Comparison of ENCODE assay signal across 13 cellular contexts in the genomic region with DNA sequence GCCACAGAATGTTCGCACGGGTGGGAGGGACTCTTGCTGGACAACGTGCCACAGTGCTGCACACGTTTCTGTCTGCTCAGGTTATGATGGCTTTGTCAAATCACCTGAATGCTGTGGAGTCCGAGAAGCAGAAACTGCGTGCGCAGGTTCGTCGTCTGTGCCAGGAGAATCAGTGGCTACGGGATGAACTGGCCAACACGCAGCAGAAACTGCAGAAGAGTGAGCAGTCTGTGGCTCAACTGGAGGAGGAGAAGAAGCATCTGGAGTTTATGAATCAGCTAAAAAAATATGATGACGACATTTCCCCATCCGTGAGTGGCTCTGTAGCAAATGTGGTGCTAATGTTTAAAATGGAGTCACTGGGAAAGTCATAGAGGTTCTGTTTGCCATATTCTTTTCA. TPM values are rescaled to one million over a fixed set of nuclear protein-coding genes. Genes with fewer than 3 reads are reported as not detected.
DNase-seq lines count a peak whose midpoint lies in the region; ATAC-seq and TF ChIP-seq lines count a peak whose summit lies in the region.
"Had no signal": no experiment of that assay in that cellular context is flagged by ENCODE, and none has a peak within 500 bp of the region (broad histone marks: within the 10 kb centered on the region; RNA-seq: fewer than 3 reads in every experiment).

No MANE protein-coding gene starts in this region.

- WGBS in H9 (ENCODE audit: extremely low coverage, insufficient read length, low lambda C conversion rate): no CpG with 5 or more reads among the region's 13 CpGs

- H2BK15ac ChIP-seq in H9 (ENCODE audit: low read depth, low read length): no peak overlapping the region

- H3K36me3 ChIP-seq in ACC112 (ENCODE audit: insufficient read depth, low read length): peaks cover 44% of the 10 kb centered on the region

- H3K9ac ChIP-seq in H9 (ENCODE audit: extremely low read depth, insufficient read length, low read length): no peak overlapping the region

- H4K5ac ChIP-seq in H9 (ENCODE audit: insufficient read length, low read depth, low read length): no peak overlapping the region

- H3K9me3 Mint-ChIP-seq in dendritic cell treated with granulocyte-macrophage colony-stimulating factor and Interleukin-4, amounts not matched to agents 40 ng/mL and 50 ng/mL, for 4 days: no peaks in the 10 kb centered on the region
- H3K9me3 Mint-ChIP-seq in H9: no peaks in the 10 kb centered on the region
- H3K9me3 Mint-ChIP-seq in activated T-helper 1 cell treated with anti-CD3 and anti-CD28 coated beads, Interleukin-12 subunit alpha, Interleukin-12 subunit beta, Interleukin-2, Interleukin-4 antibody, amounts not matched to agents 30 ng/mL and 10 ng/mL and 1 ng/mL, durations not matched to agents 14 hours and 24 hours and 36 hours: no peaks in the 10 kb centered on the region
- H3K9me3 Mint-ChIP-seq: activated CD4-positive, alpha-beta memory T cell treated with anti-CD3 and anti-CD28 coated beads, Interleukin-2, amount 10 ng/mL, durations not matched to agents 7 days and 5 days; activated naive CD4-positive, alpha-beta T cell treated with anti-CD3 and anti-CD28 coated beads, Interleukin-2, amount 50 U/mL, for 24 hours had no signal

- DNase-seq in HCEC 1CT (peak; percentile 90), inferior parietal cortex (ENCODE audit: extremely low spot score) (peak; percentile 47), H9 (no peak), foreskin keratinocyte (no peak)
- DNase-seq in activated T-helper 1 cell treated with anti-CD3 and anti-CD28 coated beads, Interleukin-12 subunit alpha, Interleukin-12 subunit beta, Interleukin-2, Interleukin-4 antibody, amounts not matched to agents 30 ng/mL and 10 ng/mL and 1 ng/mL, durations not matched to agents 14 hours and 24 hours and 36 hours (ENCODE audit: low spot score): no peak
- DNase-seq: activated CD4-positive, alpha-beta memory T cell treated with anti-CD3 and anti-CD28 coated beads, Interleukin-2, amount 10 ng/mL, durations not matched to agents 7 days and 5 days; NCI-H1092 had no signal

- H2BK20ac ChIP-seq in H9 (ENCODE audit: low read depth, low read length, poor library complexity, severe bottlenecking): no peak overlapping the region

- H3K79me2 ChIP-seq in ACC112 (ENCODE audit: control insufficient read depth, insufficient read depth, low read length, unreplicated experiment) (peaks cover 65% of the 10 kb centered on the region), H9 (ENCODE audit: insufficient read depth, low read length) (no peaks in the 10 kb centered on the region)

- peak overlapping the region; percentile 66 for H3K27ac Mint-ChIP-seq in dendritic cell treated with granulocyte-macrophage colony-stimulating factor and Interleukin-4, amounts not matched to agents 40 ng/mL and 50 ng/mL, for 4 days
- H3K27ac Mint-ChIP-seq in H9: peak overlapping the region in 1 of 3 experiments; percentile 53; a peak in 1 of 7 replicates
- no peak overlapping the region for H3K27ac Mint-ChIP-seq in activated T-helper 1 cell treated with anti-CD3 and anti-CD28 coated beads, Interleukin-12 subunit alpha, Interleukin-12 subunit beta, Interleukin-2, Interleukin-4 antibody, amounts not matched to agents 30 ng/mL and 10 ng/mL and 1 ng/mL, durations not matched to agents 14 hours and 24 hours and 36 hours
- H3K27ac Mint-ChIP-seq: activated CD4-positive, alpha-beta memory T cell treated with anti-CD3 and anti-CD28 coated beads, Interleukin-2, amount 10 ng/mL, durations not matched to agents 7 days and 5 days had no signal

- H3K9me3 ChIP-seq in H9 (ENCODE audit: control insufficient read depth, low read depth, low read length): no peaks in the 10 kb centered on the region
- H3K9me3 ChIP-seq: neutrophil had no signal

- no peak overlapping the region for H2BK120ac ChIP-seq in H9 (ENCODE audit: low read depth, low read length, poor library complexity, severe bottlenecking)

- H3K4me3 Mint-ChIP-seq in dendritic cell treated with granulocyte-macrophage colony-stimulating factor and Interleukin-4, amounts not matched to agents 40 ng/mL and 50 ng/mL, for 4 days: no peak overlapping the region
- no peak overlapping the region for H3K4me3 Mint-ChIP-seq in H9
- no peak overlapping the region for H3K4me3 Mint-ChIP-seq in activated T-helper 1 cell treated with anti-CD3 and anti-CD28 coated beads, Interleukin-12 subunit alpha, Interleukin-12 subunit beta, Interleukin-2, Interleukin-4 antibody, amounts not matched to agents 30 ng/mL and 10 ng/mL and 1 ng/mL, durations not matched to agents 14 hours and 24 hours and 36 hours
- H3K4me3 Mint-ChIP-seq: activated CD4-positive, alpha-beta memory T cell treated with anti-CD3 and anti-CD28 coated beads, Interleukin-2, amount 10 ng/mL, durations not matched to agents 7 days and 5 days; activated naive CD4-positive, alpha-beta T cell treated with anti-CD3 and anti-CD28 coated beads, Interleukin-2, amount 50 U/mL, for 24 hours had no signal

- H4K91ac ChIP-seq in H9 (ENCODE audit: insufficient read length, low read depth, low read length): no peak overlapping the region

- peaks cover 42% of the 10 kb centered on the region for H3K4me1 Mint-ChIP-seq in dendritic cell treated with granulocyte-macrophage colony-stimulating factor and Interleukin-4, amounts not matched to agents 40 ng/mL and 50 ng/mL, for 4 days (ENCODE audit: low read depth)
- H3K4me1 Mint-ChIP-seq in H9: no peaks in the 10 kb centered on the region
- H3K4me1 Mint-ChIP-seq in activated T-helper 1 cell treated with anti-CD3 and anti-CD28 coated beads, Interleukin-12 subunit alpha, Interleukin-12 subunit beta, Interleukin-2, Interleukin-4 antibody, amounts not matched to agents 30 ng/mL and 10 ng/mL and 1 ng/mL, durations not matched to agents 14 hours and 24 hours and 36 hours (ENCODE audit: low read depth): no peaks in the 10 kb centered on the region

- peaks cover 100% of the 10 kb centered on the region for H3K36me3 Mint-ChIP-seq in dendritic cell treated with granulocyte-macrophage colony-stimulating factor and Interleukin-4, amounts not matched to agents 40 ng/mL and 50 ng/mL, for 4 days (ENCODE audit: low read depth)
- peaks cover 36 to 73% (median 70%) of the 10 kb centered on the region in 3 experiments for H3K36me3 Mint-ChIP-seq in H9 (ENCODE audit: insufficient read depth in 1 of 3, low read depth in 3 of 3)
- H3K36me3 Mint-ChIP-seq in activated T-helper 1 cell treated with anti-CD3 and anti-CD28 coated beads, Interleukin-12 subunit alpha, Interleukin-12 subunit beta, Interleukin-2, Interleukin-4 antibody, amounts not matched to agents 30 ng/mL and 10 ng/mL and 1 ng/mL, durations not matched to agents 14 hours and 24 hours and 36 hours (ENCODE audit: low read depth): peaks cover 38% of the 10 kb centered on the region

- no peak overlapping the region for H2AK5ac ChIP-seq in H9 (ENCODE audit: insufficient read length, low read length)

- no peak for TF ChIP-seq CTCF in H9 (conservative IDR thresholded peaks at IDR 0.05)
- TF ChIP-seq CTCF in foreskin keratinocyte (conservative IDR thresholded peaks at IDR 0.05): no peak

- intact Hi-C loops in dendritic cell treated with granulocyte-macrophage colony-stimulating factor and Interleukin-4, amounts not matched to agents 40 ng/mL and 50 ng/mL, for 4 days (cut with micrococcal nuclease): no loop called here
- intact Hi-C loops in activated T-helper 1 cell treated with anti-CD3 and anti-CD28 coated beads, Interleukin-12 subunit alpha, Interleukin-12 subunit beta, Interleukin-2, Interleukin-4 antibody, amounts not matched to agents 30 ng/mL and 10 ng/mL and 1 ng/mL, durations not matched to agents 14 hours and 24 hours and 36 hours (cut with micrococcal nuclease): no loop called here

- no peak overlapping the region for H4K8ac ChIP-seq in H9 (replicated peaks; ENCODE audit: insufficient read length, low read depth, low read length)

- H3K56ac ChIP-seq in H9 (ENCODE audit: insufficient read length, low read depth, low read length): no peak overlapping the region

- H3K27me3 ChIP-seq in ACC112 (ENCODE audit: insufficient read depth, low read length) (no peaks in the 10 kb centered on the region), H9 (ENCODE audit: insufficient read depth, low read length) (no peaks in the 10 kb centered on the region), foreskin keratinocyte (no peaks in the 10 kb centered on the region)
- H3K27me3 ChIP-seq: neutrophil had no signal

- H3K27ac ChIP-seq in ACC112 (ENCODE audit: low read depth, low read length) (peak overlapping the region; percentile 81), H9 (ENCODE audit: insufficient read length, low read depth, low read length) (no peak overlapping the region), foreskin keratinocyte (no peak overlapping the region)
- H3K27ac ChIP-seq: neutrophil had no signal

- no peaks in the 10 kb centered on the region for H4K20me1 ChIP-seq in H9 (ENCODE audit: control insufficient read depth, insufficient read depth, insufficient read length)

- no peak overlapping the region for H3K4me2 ChIP-seq in H9 (ENCODE audit: insufficient read depth, insufficient read length, low read length)

- H3K4me1 ChIP-seq in ACC112 (ENCODE audit: control insufficient read depth, insufficient read depth, low read length, unreplicated experiment): peaks cover 50% of the 10 kb centered on the region
- no peaks in the 10 kb centered on the region for H3K4me1 ChIP-seq in H9 (ENCODE audit: insufficient read depth, low read length)
- H3K4me1 ChIP-seq in foreskin keratinocyte: no peaks in the 10 kb centered on the region

- no peaks in the 10 kb centered on the region for H3K23me2 ChIP-seq in H9 (ENCODE audit: insufficient read length, low read depth, low read length, poor library complexity, severe bottlenecking)

- H2BK5ac ChIP-seq in H9 (ENCODE audit: insufficient read length, low read length): no peak overlapping the region

- no peak overlapping the region for H2BK12ac ChIP-seq in H9 (ENCODE audit: insufficient read length, low read depth, low read length)

- no peak overlapping the region for H3T11ph ChIP-seq in H9 (ENCODE audit: low read length)

- H3K4me3 ChIP-seq in ACC112 (ENCODE audit: low read depth, low read length): peak overlapping the region; percentile 39; the same call in 1 of the 2 replicates

- no peaks in the 10 kb centered on the region for H3K79me1 ChIP-seq in H9 (ENCODE audit: insufficient read depth, low read depth, low read length, poor library complexity, severe bottlenecking)

- no peak overlapping the region for H3K14ac ChIP-seq in H9 (ENCODE audit: insufficient read depth, low read length)

- no peak overlapping the region for H3K23ac ChIP-seq in H9 (ENCODE audit: insufficient read length, low read depth, low read length)

- no peak overlapping the region for H3K4ac ChIP-seq in H9 (ENCODE audit: low read depth, low read length)

- H2AFZ ChIP-seq in ACC112 (ENCODE audit: low read length, unreplicated experiment) (no peak overlapping the region), H9 (ENCODE audit: low read length) (no peak overlapping the region)

- ATAC-seq in foreskin keratinocyte (no peak), GM21825 (IDR thresholded peaks at IDR 0.05; ENCODE audit: unreplicated experiment) (no peak)
- ATAC-seq: HCT116 had no signal

- no peak overlapping the region for H3K18ac ChIP-seq in H9 (ENCODE audit: insufficient read length, low read depth, low read length)

- H3K27me3 Mint-ChIP-seq in dendritic cell treated with granulocyte-macrophage colony-stimulating factor and Interleukin-4, amounts not matched to agents 40 ng/mL and 50 ng/mL, for 4 days: no peaks in the 10 kb centered on the region
- H3K27me3 Mint-ChIP-seq in H9 (ENCODE audit: low read depth): no peaks in the 10 kb centered on the region
- no peaks in the 10 kb centered on the region for H3K27me3 Mint-ChIP-seq in activated T-helper 1 cell treated with anti-CD3 and anti-CD28 coated beads, Interleukin-12 subunit alpha, Interleukin-12 subunit beta, Interleukin-2, Interleukin-4 antibody, amounts not matched to agents 30 ng/mL and 10 ng/mL and 1 ng/mL, durations not matched to agents 14 hours and 24 hours and 36 hours (ENCODE audit: insufficient read depth)
- H3K27me3 Mint-ChIP-seq: activated CD4-positive, alpha-beta memory T cell treated with anti-CD3 and anti-CD28 coated beads, Interleukin-2, amount 10 ng/mL, durations not matched to agents 7 days and 5 days; activated naive CD4-positive, alpha-beta T cell treated with anti-CD3 and anti-CD28 coated beads, Interleukin-2, amount 50 U/mL, for 24 hours had no signal

RNA-seq across cellular contexts. Expression of a gene that starts 28.5 kb away (rescaled TPM):
- total RNA-seq in H9 (2021) (135 and 143 TPM in 2 replicates), foreskin keratinocyte (113 and 118 TPM in 2 replicates)
- 66.8 and 77.5 TPM in 2 replicates for polyA plus RNA-seq in foreskin keratinocyte
- 148 and 150 TPM in 2 replicates for total RNA-seq in activated T-helper 1 cell treated with anti-CD3 and anti-CD28 coated beads, Interleukin-12 subunit alpha, Interleukin-12 subunit beta, Interleukin-2, Interleukin-4 antibody, amounts not matched to agents 30 ng/mL and 10 ng/mL and 1 ng/mL, durations not matched to agents 14 hours and 24 hours and 36 hours

RNA-seq across cellular contexts. Expression of a gene that starts 57.8 kb away (rescaled TPM):
- total RNA-seq in H9 (2021): 42.6 and 45.3 TPM in 2 replicates
- 33.9 and 41.5 TPM in 2 replicates for total RNA-seq in foreskin keratinocyte
- polyA plus RNA-seq in foreskin keratinocyte: 28.0 and 38.8 TPM in 2 replicates
- 67.1 and 69.5 TPM in 2 replicates for total RNA-seq in activated T-helper 1 cell treated with anti-CD3 and anti-CD28 coated beads, Interleukin-12 subunit alpha, Interleukin-12 subunit beta, Interleukin-2, Interleukin-4 antibody, amounts not matched to agents 30 ng/mL and 10 ng/mL and 1 ng/mL, durations not matched to agents 14 hours and 24 hours and 36 hours

RNA-seq across cellular contexts. Expression of a gene that starts 58.1 kb away (rescaled TPM):
- total RNA-seq in H9 (2021) (49.7 and 50.5 TPM in 2 replicates), foreskin keratinocyte (61.4 and 68.0 TPM in 2 replicates)
- polyA plus RNA-seq in foreskin keratinocyte: 74.5 and 79.5 TPM in 2 replicates
- total RNA-seq in activated T-helper 1 cell treated with anti-CD3 and anti-CD28 coated beads, Interleukin-12 subunit alpha, Interleukin-12 subunit beta, Interleukin-2, Interleukin-4 antibody, amounts not matched to agents 30 ng/mL and 10 ng/mL and 1 ng/mL, durations not matched to agents 14 hours and 24 hours and 36 hours: 21.5 and 24.7 TPM in 2 replicates

Comparison
In these comparisons a context has a peak if more than half of its experiments do, and no peak if none do; other contexts are left out.
1. DNase-seq: peak in HCEC 1CT (single experiment) and inferior parietal cortex (single experiment); none in H9 (single experiment), foreskin keratinocyte (0 of 2) and activated T-helper 1 cell treated with anti-CD3 and anti-CD28 coated beads, Interleukin-12 subunit alpha, Interleukin-12 subunit beta, Interleukin-2, Interleukin-4 antibody, amounts not matched to agents 30 ng/mL and 10 ng/mL and 1 ng/mL, durations not matched to agents 14 hours and 24 hours and 36 hours (single experiment).